Comparison of ENCODE assay signal across 11 cellular contexts in genomic region chr14:18949939-18950338, GRCh38. TPM values are rescaled to one million over a fixed set of nuclear protein-coding genes. Genes with fewer than 3 reads are reported as not detected.
"Had no signal": no experiment of that assay in that cellular context is flagged by ENCODE, and none has a peak within 500 bp of the region (broad histone marks: within the 10 kb centered on the region; RNA-seq: fewer than 3 reads in every experiment).

No MANE protein-coding gene starts in this region.

RNA-seq across cellular contexts. Expression of gene POTEM, which starts 17.3 kb away (rescaled TPM):
- total RNA-seq: activated CD8-positive, alpha-beta memory T cell treated with anti-CD3 and anti-CD28 coated beads for 36 hours; activated CD8-positive, alpha-beta T cell treated with anti-CD3 and anti-CD28 coated beads for 36 hours; activated naive CD4-positive, alpha-beta T cell treated with anti-CD3 and anti-CD28 coated beads for 36 hours; activated naive CD4-positive, alpha-beta T cell treated with anti-CD3 and anti-CD28 coated beads, Interleukin-2, amount 50 U/mL, for 72 hours; activated T-cell treated with anti-CD3 and anti-CD28 coated beads, Interleukin-2, amount 50 U/mL, for 4 hours; activated T-helper 1 cell treated with anti-CD3 and anti-CD28 coated beads, Interleukin-12 subunit alpha, Interleukin-12 subunit beta, Interleukin-2, Interleukin-4 antibody, amounts not matched to agents 30 ng/mL and 10 ng/mL and 1 ng/mL, durations not matched to agents 14 hours and 24 hours and 36 hours; adrenal gland; bronchial epithelial cell; SJCRH30; T-helper 1 cell treated with Interleukin-12 subunit alpha and Interleukin-12 subunit beta and Interleukin-4 antibody, amounts not matched to agents 30 ng/mL and 1 ng/mL, for 36 hours; T-helper 2 cell treated with Interferon-gamma antibody and Interleukin-4, amounts not matched to agents 100 ng/mL and 5 ng/mL, for 36 hours had no signal
- polyA plus RNA-seq: adrenal gland had no signal
